10 cellular contexts compared by ENCODE assay signal in the genomic region with DNA sequence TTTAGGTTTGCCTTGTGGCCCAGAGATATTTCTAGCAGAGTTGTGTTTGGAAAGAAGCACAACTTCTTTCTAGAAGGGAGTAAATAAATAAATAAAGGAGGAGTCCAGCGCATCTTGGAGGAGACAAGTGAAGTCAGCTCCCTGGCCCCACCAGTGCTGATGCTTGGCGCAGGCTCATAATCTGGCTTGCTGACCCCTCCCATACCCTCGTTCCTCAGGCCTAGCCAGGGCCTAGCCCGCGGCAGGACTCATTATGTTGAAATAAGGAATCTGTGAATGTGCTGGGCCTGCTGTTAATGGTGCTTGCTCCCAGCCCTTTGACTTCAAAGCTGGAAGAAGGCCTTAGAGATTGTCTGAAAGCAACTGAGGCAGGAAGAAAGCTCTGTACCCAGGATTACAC. TPM values are rescaled to one million over a fixed set of nuclear protein-coding genes. Genes with fewer than 3 reads are reported as not detected.
DNase-seq lines count a peak whose midpoint lies in the region; ATAC-seq and TF ChIP-seq lines count a peak whose summit lies in the region.
"Had no signal": no experiment of that assay in that cellular context is flagged by ENCODE, and none has a peak within 500 bp of the region (broad histone marks: within the 10 kb centered on the region; RNA-seq: fewer than 3 reads in every experiment).

No MANE protein-coding gene starts in this region.

- H3K4me1 Mint-ChIP-seq in endodermal cell, result peaks cover 34% of the 10 kb centered on the region
- H3K4me1 Mint-ChIP-seq in naive thymus-derived CD4-positive, alpha-beta T cell, result peaks cover 44 to 72% (median 70%) of the 10 kb centered on the region in 7 donors

- H3K27ac ChIP-seq in AG04450 (ENCODE audit: low read depth, low read length) (peak overlapping the region; percentile 99), endodermal cell (ENCODE audit: low read depth, low read length) (no peak overlapping the region), OCI-LY7 (ENCODE audit: low read depth, low read length, poor library complexity, severe bottlenecking) (no peak overlapping the region)
- no peak overlapping the region for H3K27ac ChIP-seq in naive thymus-derived CD4-positive, alpha-beta T cell (ENCODE audit: low read depth, low read length)

- H3K9me2 ChIP-seq in Loucy (replicated peaks; ENCODE audit: low read depth, low read length) (no peaks in the 10 kb centered on the region), OCI-LY7 (ENCODE audit: insufficient read depth, low read length) (no peaks in the 10 kb centered on the region)

- peaks cover 19% of the 10 kb centered on the region for H4K20me1 ChIP-seq in Loucy (ENCODE audit: insufficient read depth, low read length, poor library complexity, severe bottlenecking)
- H4K20me1 ChIP-seq in OCI-LY7 (ENCODE audit: insufficient read depth, low read length), result 0 out of 2 replicates have a peak, but pooled peaks cover 4% of the 10 kb centered on the region

- WGBS in endodermal cell (ENCODE audit: insufficient coverage in 1 of 2, insufficient read length in 1 of 2), 2 experiments, result 71% methylated on average over 5 of the region's 5 CpGs; no CpG with 5 or more reads in 1 of the 2 experiments

- intact Hi-C loops in naive thymus-derived CD4-positive, alpha-beta T cell (cut with micrococcal nuclease), result loop anchor here (5.0 kb wide), 3 partner anchors 33 to 67 kb away; no protein-coding TSS in a partner anchor
- intact Hi-C loops in OCI-LY7 (cut with micrococcal nuclease; ENCODE audit: unreplicated experiment), result no loop called here

- peaks cover 3% of the 10 kb centered on the region; the same call in 1 of the 2 replicates for H3F3A ChIP-seq in Loucy (ENCODE audit: low read depth)

- H3K27me3 ChIP-seq in AG04450 (ENCODE audit: control insufficient read depth, insufficient read depth, low read length) (no peaks in the 10 kb centered on the region), Loucy (ENCODE audit: insufficient read depth, low read length, poor library complexity, severe bottlenecking) (no peaks in the 10 kb centered on the region), endodermal cell (ENCODE audit: control insufficient read depth, insufficient read depth, low read length, poor library complexity, severe bottlenecking) (no peaks in the 10 kb centered on the region), H7 (ENCODE audit: control insufficient read depth, insufficient read depth, low read length) (peaks cover 2% of the 10 kb centered on the region; the same call in 1 of the 2 replicates)
- H3K27me3 ChIP-seq in naive thymus-derived CD4-positive, alpha-beta T cell (ENCODE audit: control insufficient read depth in 2 of 2, insufficient read depth in 2 of 2, low read length in 2 of 2), result no peaks in the 10 kb centered on the region
- H3K27me3 ChIP-seq: tibial artery had no signal

- H3K9ac ChIP-seq in Loucy (ENCODE audit: low read depth, low read length, poor library complexity, severe bottlenecking) (peak overlapping the region; percentile 52), endodermal cell (ENCODE audit: extremely low read depth, low read length, poor library complexity, severe bottlenecking) (no peak overlapping the region)

- ATAC-seq in naive thymus-derived CD4-positive, alpha-beta T cell, result no peak

- H3K36me3 Mint-ChIP-seq in endodermal cell (ENCODE audit: low read depth), result peaks cover 8% of the 10 kb centered on the region
- peaks cover 0 to 3% (median 0%) of the 10 kb centered on the region in 5 donors for H3K36me3 Mint-ChIP-seq in naive thymus-derived CD4-positive, alpha-beta T cell

- POLR2A ChIA-PET in AG04450 (lab: Yijun Ruan, JAX) (interaction anchor here (0.6 to 1.3 kb wide), 4 partner anchors 21 to 197 kb away, joined by 3 to 9 read pairs (median 4); partner anchors contain the start of gene SEMA4B), OCI-LY7 (lab: Charles Lee) (interaction anchor here (0.5 to 1.1 kb wide), 3 partner anchors 81 to 437 kb away, joined by 3 to 5 read pairs (median 4); no protein-coding TSS in a partner anchor)
- POLR2A ChIA-PET in naive thymus-derived CD4-positive, alpha-beta T cell (lab: Charles Lee), result interaction anchor here (1.1 to 1.2 kb wide), 2 partner anchors 9 to 79 kb away, joined by 3 to 4 read pairs; no protein-coding TSS in a partner anchor

- H3K27me3 Mint-ChIP-seq in endodermal cell (ENCODE audit: insufficient read depth), result no peaks in the 10 kb centered on the region
- H3K27me3 Mint-ChIP-seq in naive thymus-derived CD4-positive, alpha-beta T cell, result no peaks in the 10 kb centered on the region

- H3K4me3 ChIP-seq in AG04450 (ENCODE audit: low read depth, low read length) (peak overlapping the region; percentile 29), Loucy (ENCODE audit: low read length, poor library complexity, severe bottlenecking) (no peak overlapping the region), endodermal cell (ENCODE audit: low read length) (peak overlapping the region; percentile 84), H7 (ENCODE audit: insufficient read depth, low read depth, low read length) (no peak overlapping the region), OCI-LY7 (ENCODE audit: low read depth, low read length, poor library complexity, severe bottlenecking) (no peak overlapping the region)
- H3K4me3 ChIP-seq in naive thymus-derived CD4-positive, alpha-beta T cell (ENCODE audit: low read length), result no peak overlapping the region
- H3K4me3 ChIP-seq: tibial artery had no signal

- no peak overlapping the region for H3K27ac Mint-ChIP-seq in endodermal cell
- H3K27ac Mint-ChIP-seq in naive thymus-derived CD4-positive, alpha-beta T cell, result peak overlapping the region in 8 of 9 donors; percentile 21 to 91 (median 76)

- H3K79me2 ChIP-seq in Loucy (ENCODE audit: insufficient read depth, low read length), result peaks cover 56% of the 10 kb centered on the region; the same call in 1 of the 2 replicates
- peaks cover 33% of the 10 kb centered on the region; the same call in 1 of the 2 replicates for H3K79me2 ChIP-seq in OCI-LY7 (ENCODE audit: insufficient read depth, low read depth, low read length)

- TF ChIP-seq CTCF in AG04450 (IDR thresholded peaks at IDR 0.05; ENCODE audit: low read depth, low read length), result no peak
- TF ChIP-seq CTCF in Loucy (conservative IDR thresholded peaks at IDR 0.05; ENCODE audit: low read length), result no peak
- TF ChIP-seq CTCF in endodermal cell (conservative IDR thresholded peaks at IDR 0.05), result no peak
- TF ChIP-seq CTCF in OCI-LY7 (conservative IDR thresholded peaks at IDR 0.05; ENCODE audit: low read length), result no peak

- no TSS peak for BruUV-seq in OCI-LY7 (replicated peaks; lab: Mats Ljungman, UMichigan)

- H3K9me3 Mint-ChIP-seq in endodermal cell, result no peaks in the 10 kb centered on the region
- H3K9me3 Mint-ChIP-seq in naive thymus-derived CD4-positive, alpha-beta T cell, result peaks cover 0 to 5% (median 0%) of the 10 kb centered on the region in 11 donors

- H3K9me3 ChIP-seq in AG04450 (ENCODE audit: control insufficient read depth, insufficient read depth, low read length) (no peaks in the 10 kb centered on the region; the same call in 1 of the 2 replicates), Loucy (ENCODE audit: insufficient read depth, low read depth, low read length) (no peaks in the 10 kb centered on the region), endodermal cell (ENCODE audit: control insufficient read depth, low read length) (no peaks in the 10 kb centered on the region), OCI-LY7 (ENCODE audit: low read length) (no peaks in the 10 kb centered on the region)
- no peaks in the 10 kb centered on the region for H3K9me3 ChIP-seq in naive thymus-derived CD4-positive, alpha-beta T cell (ENCODE audit: control insufficient read depth in 2 of 3, low read length in 3 of 3)
- H3K9me3 ChIP-seq: tibial artery had no signal

- H2AFZ ChIP-seq in Loucy (ENCODE audit: low read length) (no peak overlapping the region), OCI-LY7 (ENCODE audit: low read length) (no peak overlapping the region)

- no peaks in the 10 kb centered on the region for H3K36me3 ChIP-seq in Loucy (ENCODE audit: insufficient read depth, low read length)
- peaks cover 3% of the 10 kb centered on the region for H3K36me3 ChIP-seq in endodermal cell (ENCODE audit: control insufficient read depth, insufficient read depth, low read length)
- no peaks in the 10 kb centered on the region for H3K36me3 ChIP-seq in naive thymus-derived CD4-positive, alpha-beta T cell (ENCODE audit: control insufficient read depth in 2 of 3, insufficient read depth in 3 of 3, low read length in 3 of 3)
- no peaks in the 10 kb centered on the region; the same call in 1 of the 2 replicates for H3K36me3 ChIP-seq in H7 (replicated peaks; ENCODE audit: control insufficient read depth, insufficient read depth, low read length)
- H3K36me3 ChIP-seq in OCI-LY7 (ENCODE audit: insufficient read depth, low read length), result peaks cover 13% of the 10 kb centered on the region; the same call in 1 of the 2 replicates

- no peak overlapping the region for H3K4me3 Mint-ChIP-seq in endodermal cell
- peak overlapping the region in 5 of 10 donors; percentile 12 to 98 (median 95) for H3K4me3 Mint-ChIP-seq in naive thymus-derived CD4-positive, alpha-beta T cell

- CTCF ChIA-PET in AG04450 (lab: Charles Lee) (interaction anchor here (0.5 to 2.2 kb wide), 4 partner anchors 13 to 217 kb away, joined by 3 to 8 read pairs (median 4); no protein-coding TSS in a partner anchor), OCI-LY7 (lab: Charles Lee; ENCODE audit: unreplicated experiment) (no interaction called here)
- CTCF ChIA-PET in naive thymus-derived CD4-positive, alpha-beta T cell (lab: Charles Lee), result interaction anchor here (1.1 kb wide), 1 partner anchor 13 kb away, joined by 3 read pairs; no protein-coding TSS in a partner anchor

- DNase-seq in AG04450 (ENCODE audit: low read depth, low spot score) (no peak), endodermal cell (peak; percentile 61), NCI-H1092 treated with DMSO at 0.1 percent for 48 hours (lab: John Stamatoyannopoulos, UW) (no peak), globus pallidus (ENCODE audit: low spot score) (no peak), H7 (no peak), OCI-LY7 (ENCODE audit: low spot score) (no peak)
- DNase-seq in naive thymus-derived CD4-positive, alpha-beta T cell, result no peak
- DNase-seq: KG1 had no signal

- peak overlapping the region; percentile 71 for H3K4me2 ChIP-seq in Loucy (ENCODE audit: low read depth, low read length, poor library complexity, severe bottlenecking)
- no peak overlapping the region for H3K4me2 ChIP-seq in OCI-LY7 (ENCODE audit: low read length)

- peaks cover 60% of the 10 kb centered on the region for H3K4me1 ChIP-seq in Loucy (ENCODE audit: insufficient read depth, low read length, poor library complexity, severe bottlenecking)
- peaks cover 25% of the 10 kb centered on the region for H3K4me1 ChIP-seq in endodermal cell (ENCODE audit: control insufficient read depth, insufficient read depth, low read length)
- H3K4me1 ChIP-seq in naive thymus-derived CD4-positive, alpha-beta T cell (ENCODE audit: control insufficient read depth in 2 of 2, insufficient read depth in 2 of 2, low read length in 2 of 2), result peaks cover 14 to 15% of the 10 kb centered on the region in 2 donors
- H3K4me1 ChIP-seq in OCI-LY7 (ENCODE audit: insufficient read depth, low read length, poor library complexity, severe bottlenecking), result peaks cover 41% of the 10 kb centered on the region

RNA-seq across cellular contexts. Expression of gene ZNF710, which starts 3.1 kb away (rescaled TPM):
- 2.2 and 3.8 TPM in 2 replicates for polyA plus RNA-seq in AG04450 (2011; rRNA removed)
- polyA minus RNA-seq in AG04450 (2011; rRNA and poly(A)+ RNA removed), result 5.8 and 7.8 TPM in 2 replicates
- total RNA-seq in endodermal cell (10 to 100 TPM; 31.8 to 39.1 TPM), OCI-LY7 (2022) (19.0 and 21.9 TPM in 2 replicates)
- polyA plus RNA-seq in endodermal cell (2013, experiment 1 of 2), result 37.1 TPM
- polyA plus RNA-seq in endodermal cell (2013, experiment 2 of 2), result 33.8 TPM
- total RNA-seq in naive thymus-derived CD4-positive, alpha-beta T cell, result 10 to 100 TPM in 4 of 5 experiments, 1 to 10 TPM in 1; 7.3 to 28.8 (median 21.8) TPM
- polyA plus RNA-seq in naive thymus-derived CD4-positive, alpha-beta T cell, result 1 to 10 TPM in 1 of 2 donors, under 1 TPM in 1; 0.77 to 2.7 TPM
- 24.3 and 28.5 TPM in 2 replicates for total RNA-seq in H7 (2014; rRNA removed; shearing (Covaris generic))
- 8.6 and 13.8 TPM in 2 replicates for total RNA-seq in OCI-LY7 (2014; rRNA removed; shearing (Covaris generic))

Comparison
In these comparisons a context has a peak if more than half of its experiments do, and no peak if none do; other contexts are left out.
1. H3K4me3 ChIP-seq: peak in AG04450 (single experiment) and endodermal cell (single experiment); none in Loucy (single experiment), naive thymus-derived CD4-positive, alpha-beta T cell (single experiment), H7 (single experiment) and OCI-LY7 (single experiment).